Comparison of ENCODE assay signal across 8 cellular contexts in the genomic region with DNA sequence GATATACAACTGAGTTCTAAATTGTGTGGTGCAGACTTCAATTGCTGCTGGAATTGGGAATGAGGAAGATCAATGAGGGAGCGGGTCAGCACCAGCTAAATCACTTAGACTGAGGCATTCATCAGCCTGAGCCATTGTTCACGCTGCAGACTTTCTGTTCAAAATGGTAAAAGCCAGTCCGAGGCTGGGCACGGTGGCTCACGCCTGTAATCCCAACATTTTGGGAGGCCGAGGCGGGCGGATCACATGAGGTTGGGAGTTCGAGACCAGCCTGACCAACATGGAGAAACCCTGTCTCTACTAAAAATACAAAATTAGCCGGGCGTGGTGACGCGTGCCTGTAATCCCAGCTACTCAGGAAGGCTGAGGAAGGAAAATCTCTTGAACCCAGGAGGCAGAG. TPM values are rescaled to one million over a fixed set of nuclear protein-coding genes. Genes with fewer than 3 reads are reported as not detected.
A peak's percentile ranks its signal among the peaks of the same experiment; 100 is the strongest.
DNase-seq lines count a peak whose midpoint lies in the region; ATAC-seq and TF ChIP-seq lines count a peak whose summit lies in the region.
"Not testable (repeated sequence)": the region's sequence is repeated elsewhere in the genome, so short reads cannot be mapped to it uniquely, and the experiment has no call there.
"Had no signal": no experiment of that assay in that cellular context is flagged by ENCODE, and none has a peak within 500 bp of the region (broad histone marks: within the 10 kb centered on the region; RNA-seq: fewer than 3 reads in every experiment).

No MANE protein-coding gene starts in this region.

- TF ChIP-seq POLR2A in suprapubic skin (IDR thresholded peaks at IDR 0.05): not testable (repeated sequence)

- H3K36me3 ChIP-seq in MM.1S (replicated peaks; ENCODE audit: insufficient read depth, low read length); suprapubic skin: not testable (repeated sequence)

- H3K4me2 ChIP-seq in MM.1S (ENCODE audit: low read depth, low read length): not testable (repeated sequence)

- not testable (repeated sequence) for H3K9me2 ChIP-seq in MM.1S (replicated peaks; ENCODE audit: insufficient read depth, low read length)

- peaks cover 14% of the 10 kb centered on the region for H3K4me1 ChIP-seq in MM.1S (ENCODE audit: low read length)
- not testable (repeated sequence) for H3K4me1 ChIP-seq in suprapubic skin

- H3F3A ChIP-seq in MM.1S (ENCODE audit: insufficient read depth, low read length): not testable (repeated sequence)

- not testable (repeated sequence) for H4K20me1 ChIP-seq in MM.1S (ENCODE audit: insufficient read depth, low read length)

- CTCF ChIA-PET in WTC11 (lab: Charles Lee): interaction anchor here (1.0 to 2.1 kb wide), 2 partner anchors 21 to 71 kb away, joined by 3 to 13 read pairs; no protein-coding TSS in a partner anchor
- CTCF ChIA-PET in activated CD8-positive, alpha-beta T cell treated with anti-CD3 and anti-CD28 coated beads, Interleukin-2, amount 10 ng/mL, durations not matched to agents 7 days and 5 days (lab: Charles Lee): interaction anchor here (1.6 kb wide), 1 partner anchor 24 kb away, joined by 3 read pairs; a partner anchor contains a TSS

- not testable (repeated sequence) for TF ChIP-seq EP300 in suprapubic skin (IDR thresholded peaks at IDR 0.05)

- intact Hi-C loops in CD14-positive monocyte (cut with micrococcal nuclease): loop anchor here (2.0 to 10.0 kb wide), 5 partner anchors 14 to 532 kb away; a partner anchor contains a TSS

- H3K9me3 ChIP-seq in MM.1S (replicated peaks; ENCODE audit: insufficient read depth, low read length); suprapubic skin: not testable (repeated sequence)

- peak overlapping the region; percentile 72; the same call in 1 of the 2 replicates for H3K27ac ChIP-seq in MM.1S (ENCODE audit: low read length)
- peak overlapping the region; percentile 18 for H3K27ac ChIP-seq in suprapubic skin

- DNase-seq in CD14-positive monocyte (ENCODE audit: low spot score); MM.1S; WTC11 (ENCODE audit: low spot score); activated CD8-positive, alpha-beta T cell treated with anti-CD3 and anti-CD28 coated beads, Interleukin-2, amount 10 ng/mL, durations not matched to agents 7 days and 5 days; endothelial cell (ENCODE audit: low spot score); naive B cell; suprapubic skin (ENCODE audit: low spot score in 2 of 2): not testable (repeated sequence)

- H3K9me3 Mint-ChIP-seq in CD14-positive monocyte; WTC11; activated CD8-positive, alpha-beta T cell treated with anti-CD3 and anti-CD28 coated beads, Interleukin-2, amount 10 ng/mL, durations not matched to agents 7 days and 5 days (ENCODE audit: insufficient read depth); endothelial cell (ENCODE audit: unreplicated experiment); naive B cell: not testable (repeated sequence)

- H3K36me3 Mint-ChIP-seq in CD14-positive monocyte; WTC11; activated CD8-positive, alpha-beta T cell treated with anti-CD3 and anti-CD28 coated beads, Interleukin-2, amount 10 ng/mL, durations not matched to agents 7 days and 5 days (ENCODE audit: low read depth); endothelial cell (ENCODE audit: low read depth, unreplicated experiment); naive B cell: not testable (repeated sequence)

- not testable (repeated sequence) for H3K27me3 ChIP-seq in MM.1S (replicated peaks; ENCODE audit: insufficient read depth, low read length); suprapubic skin

- ATAC-seq in WTC11; activated CD8-positive, alpha-beta T cell treated with anti-CD3 and anti-CD28 coated beads, Interleukin-2, amount 10 ng/mL, durations not matched to agents 7 days and 5 days; naive B cell (ENCODE audit: low read depth in 2 of 2): not testable (repeated sequence)

- not testable (repeated sequence) for H2AFZ ChIP-seq in MM.1S (ENCODE audit: low read length)

- 91% methylated on average over 13 of the region's 13 CpGs for WGBS in suprapubic skin

- H3K4me3 Mint-ChIP-seq in CD14-positive monocyte (peak overlapping the region in 1 of 2 donors; percentile 35), naive B cell (peak overlapping the region in 2 of 8 donors; percentile 2 to 45)
- not testable (repeated sequence) for H3K4me3 Mint-ChIP-seq in WTC11; activated CD8-positive, alpha-beta T cell treated with anti-CD3 and anti-CD28 coated beads, Interleukin-2, amount 10 ng/mL, durations not matched to agents 7 days and 5 days; endothelial cell (ENCODE audit: unreplicated experiment)

- H3K4me1 Mint-ChIP-seq in CD14-positive monocyte (peaks cover 56% of the 10 kb centered on the region), WTC11 (peaks cover 22% of the 10 kb centered on the region), naive B cell (peaks cover 11 to 27% (median 14%) of the 10 kb centered on the region in 3 donors)
- H3K4me1 Mint-ChIP-seq in activated CD8-positive, alpha-beta T cell treated with anti-CD3 and anti-CD28 coated beads, Interleukin-2, amount 10 ng/mL, durations not matched to agents 7 days and 5 days (ENCODE audit: low read depth): peaks cover 20% of the 10 kb centered on the region
- H3K4me1 Mint-ChIP-seq in endothelial cell (ENCODE audit: unreplicated experiment): not testable (repeated sequence)

- H3K27ac Mint-ChIP-seq in CD14-positive monocyte: peak overlapping the region; percentile 99 to 100 (median 100)
- H3K27ac Mint-ChIP-seq in WTC11: peak overlapping the region; percentile 88
- peak overlapping the region; percentile 3 for H3K27ac Mint-ChIP-seq in activated CD8-positive, alpha-beta T cell treated with anti-CD3 and anti-CD28 coated beads, Interleukin-2, amount 10 ng/mL, durations not matched to agents 7 days and 5 days
- peak overlapping the region; percentile 78 for H3K27ac Mint-ChIP-seq in endothelial cell (ENCODE audit: unreplicated experiment)
- peak overlapping the region in 4 of 6 donors; percentile 63 to 93 (median 83) for H3K27ac Mint-ChIP-seq in naive B cell

- POLR2A ChIA-PET in WTC11 (lab: Charles Lee): interaction anchor here (1.3 kb wide), 1 partner anchor 14 kb away, joined by 3 read pairs; no protein-coding TSS in a partner anchor
- POLR2A ChIA-PET in activated CD8-positive, alpha-beta T cell treated with anti-CD3 and anti-CD28 coated beads, Interleukin-2, amount 10 ng/mL, durations not matched to agents 7 days and 5 days (lab: Charles Lee): interaction anchor here (0.6 to 0.9 kb wide), 3 partner anchors 24 to 440 kb away, joined by 3 read pairs; a partner anchor contains a TSS

- TF ChIP-seq CTCF in CD14-positive monocyte (IDR thresholded peaks at IDR 0.05); MM.1S (IDR thresholded peaks at IDR 0.05; ENCODE audit: low read length); WTC11 (IDR thresholded peaks at IDR 0.05); endothelial cell (IDR thresholded peaks at IDR 0.05; ENCODE audit: unreplicated experiment); suprapubic skin (IDR thresholded peaks at IDR 0.05): not testable (repeated sequence)

- not testable (repeated sequence) for H3K9ac ChIP-seq in MM.1S (ENCODE audit: low read length)

- H3K4me3 ChIP-seq in MM.1S (ENCODE audit: low read length); suprapubic skin: not testable (repeated sequence)

- not testable (repeated sequence) for H3K79me2 ChIP-seq in MM.1S (ENCODE audit: low read length)

- not testable (repeated sequence) for H3K27me3 Mint-ChIP-seq in CD14-positive monocyte (ENCODE audit: low read depth in 3 of 3); WTC11 (ENCODE audit: low read depth); activated CD8-positive, alpha-beta T cell treated with anti-CD3 and anti-CD28 coated beads, Interleukin-2, amount 10 ng/mL, durations not matched to agents 7 days and 5 days (ENCODE audit: low read depth); endothelial cell (ENCODE audit: unreplicated experiment); naive B cell

RNA-seq across cellular contexts. Expression of a gene that starts 23.9 kb away (rescaled TPM):
- polyA plus RNA-seq in CD14-positive monocyte (100 to 1,000 TPM; 336 to 553 TPM), naive B cell (ENCODE audit: low read depth in 6 of 6) (10 to 100 TPM; 49.2 to 93.8 (median 63.7) TPM)
- total RNA-seq in WTC11 (2021) (20.0 to 22.3 TPM (median 21.6 TPM) in 3 replicates), endothelial cell (ENCODE audit: unreplicated experiment) (12.6 TPM), suprapubic skin (1 to 10 TPM in 3 of 4 donors, under 1 TPM in 1; 0.98 to 7.6 (median 6.4) TPM)
- 10 to 100 TPM; 61.5 to 65.0 TPM for total RNA-seq in activated CD8-positive, alpha-beta T cell treated with anti-CD3 and anti-CD28 coated beads, Interleukin-2, amount 10 ng/mL, durations not matched to agents 7 days and 5 days
- total RNA-seq: SJSA1 had no signal

Comparison
In these comparisons a context has a peak if more than half of its experiments do, and no peak if none do; other contexts are left out.
1. H3K27ac Mint-ChIP-seq: peak in every context shown above with its lines; median percentile 100 in CD14-positive monocyte; 88 in WTC11; 83 in naive B cell; 78 in endothelial cell; 3 in activated CD8-positive, alpha-beta T cell treated with anti-CD3 and anti-CD28 coated beads, Interleukin-2, amount 10 ng/mL, durations not matched to agents 7 days and 5 days.